ENCODE assay signal across 8 cellular contexts in genomic region chr22:42959472-42960145, GRCh38. TPM values are rescaled to one million over a fixed set of nuclear protein-coding genes. Genes with fewer than 3 reads are reported as not detected.
A peak's percentile ranks its signal among the peaks of the same experiment; 100 is the strongest.
DNase-seq lines count a peak whose midpoint lies in the region; ATAC-seq and TF ChIP-seq lines count a peak whose summit lies in the region.

No MANE protein-coding gene starts in this region.

- H3K27ac ChIP-seq in A673 (ENCODE audit: low read depth, low read length, poor library complexity, severe bottlenecking), result peak overlapping the region; percentile 53

- peak overlapping the region; percentile 14 for H3K4me3 Mint-ChIP-seq in activated naive CD8-positive, alpha-beta T cell treated with anti-CD3 and anti-CD28 coated beads, Interleukin-2, amount 10 ng/mL, durations not matched to agents 7 days and 5 days
- no peak overlapping the region for H3K4me3 Mint-ChIP-seq in stimulated activated memory B cell treated with anti-CD40 and anti-IgM and Interleukin-4, amounts not matched to agents 10 μg/mL and 1 μg/mL and 100 μg/mL, for 72 hours

- H3K27me3 Mint-ChIP-seq in activated naive CD8-positive, alpha-beta T cell treated with anti-CD3 and anti-CD28 coated beads, Interleukin-2, amount 10 ng/mL, durations not matched to agents 7 days and 5 days, result no peaks in the 10 kb centered on the region
- H3K27me3 Mint-ChIP-seq in stimulated activated memory B cell treated with anti-CD40 and anti-IgM and Interleukin-4, amounts not matched to agents 10 μg/mL and 1 μg/mL and 100 μg/mL, for 72 hours, result no peaks in the 10 kb centered on the region

- peaks cover 61% of the 10 kb centered on the region for H3K4me1 ChIP-seq in A673 (ENCODE audit: insufficient read depth, low read length, poor library complexity, severe bottlenecking)

- peaks cover 4% of the 10 kb centered on the region for H3K9me3 ChIP-seq in A673 (ENCODE audit: low read depth, low read length, poor library complexity, severe bottlenecking)

- H3K36me3 Mint-ChIP-seq in activated naive CD8-positive, alpha-beta T cell treated with anti-CD3 and anti-CD28 coated beads, Interleukin-2, amount 10 ng/mL, durations not matched to agents 7 days and 5 days, result peaks cover 9% of the 10 kb centered on the region
- H3K36me3 Mint-ChIP-seq in stimulated activated memory B cell treated with anti-CD40 and anti-IgM and Interleukin-4, amounts not matched to agents 10 μg/mL and 1 μg/mL and 100 μg/mL, for 72 hours, result peaks cover 52% of the 10 kb centered on the region

- H3K27ac Mint-ChIP-seq in activated naive CD8-positive, alpha-beta T cell treated with anti-CD3 and anti-CD28 coated beads, Interleukin-2, amount 10 ng/mL, durations not matched to agents 7 days and 5 days, result peak overlapping the region; percentile 13
- H3K27ac Mint-ChIP-seq in stimulated activated memory B cell treated with anti-CD40 and anti-IgM and Interleukin-4, amounts not matched to agents 10 μg/mL and 1 μg/mL and 100 μg/mL, for 72 hours, result peak overlapping the region; percentile 39

- H3K4me3 ChIP-seq in A673 (ENCODE audit: low read depth, low read length, poor library complexity, severe bottlenecking), result no peak overlapping the region

- no peaks in the 10 kb centered on the region for H3K9me3 Mint-ChIP-seq in activated naive CD8-positive, alpha-beta T cell treated with anti-CD3 and anti-CD28 coated beads, Interleukin-2, amount 10 ng/mL, durations not matched to agents 7 days and 5 days
- peaks cover 4% of the 10 kb centered on the region for H3K9me3 Mint-ChIP-seq in stimulated activated memory B cell treated with anti-CD40 and anti-IgM and Interleukin-4, amounts not matched to agents 10 μg/mL and 1 μg/mL and 100 μg/mL, for 72 hours

- peaks cover 47% of the 10 kb centered on the region for H3K4me1 Mint-ChIP-seq in activated naive CD8-positive, alpha-beta T cell treated with anti-CD3 and anti-CD28 coated beads, Interleukin-2, amount 10 ng/mL, durations not matched to agents 7 days and 5 days
- H3K4me1 Mint-ChIP-seq in stimulated activated memory B cell treated with anti-CD40 and anti-IgM and Interleukin-4, amounts not matched to agents 10 μg/mL and 1 μg/mL and 100 μg/mL, for 72 hours, result peaks cover 60% of the 10 kb centered on the region

- POLR2A ChIA-PET in A673 (lab: Charles Lee; ENCODE audit: low non-redundant PET), result interaction anchor here (0.5 to 0.7 kb wide), 3 partner anchors 119 to 1066 kb away, joined by 3 to 7 read pairs (median 4); no protein-coding TSS in a partner anchor
- POLR2A ChIA-PET in activated naive CD8-positive, alpha-beta T cell treated with anti-CD3 and anti-CD28 coated beads, Interleukin-2, amount 10 ng/mL, durations not matched to agents 7 days and 5 days (lab: Charles Lee), result interaction anchor here (0.6 kb wide), 1 partner anchor 157 kb away, joined by 4 read pairs; no protein-coding TSS in a partner anchor

- DNase-seq in A673 (ENCODE audit: low spot score) (peak; percentile 53), HUDEP-2 (lab: John Stamatoyannopoulos, UW; ENCODE audit: unreplicated experiment in 76 of 76) (peak in 45 of 76 experiments; percentile 10 to 79 (median 30)), iris pigment epithelial cell (ENCODE audit: low read depth) (peak; percentile 96), occipital lobe (lab: John Stamatoyannopoulos, UW) (no peak)
- no peak for DNase-seq in activated naive CD8-positive, alpha-beta T cell treated with anti-CD3 and anti-CD28 coated beads, Interleukin-2, amount 10 ng/mL, durations not matched to agents 7 days and 5 days

- intact Hi-C loops in A673 (cut with micrococcal nuclease; ENCODE audit: unreplicated experiment), result no loop called here

- no peaks in the 10 kb centered on the region for H3K36me3 ChIP-seq in A673 (ENCODE audit: insufficient read depth, low read length, poor library complexity, severe bottlenecking)

- no TSS peak for BruUV-seq in A673 (replicated peaks; lab: Mats Ljungman, UMichigan)

- H3K27me3 ChIP-seq in A673 (replicated peaks; ENCODE audit: insufficient read depth, low read depth, low read length, poor library complexity), result no peaks in the 10 kb centered on the region

- CTCF ChIA-PET in A673 (lab: Charles Lee), result no interaction called here

- no peak for TF ChIP-seq CTCF in A673 (conservative IDR thresholded peaks at IDR 0.05; ENCODE audit: low read depth, low read length)

- ATAC-seq in activated naive CD8-positive, alpha-beta T cell treated with anti-CD3 and anti-CD28 coated beads, Interleukin-2, amount 10 ng/mL, durations not matched to agents 7 days and 5 days (ENCODE audit: low read depth), result no peak
- ATAC-seq in stimulated activated memory B cell treated with anti-CD40 and anti-IgM and Interleukin-4, amounts not matched to agents 10 μg/mL and 1 μg/mL and 100 μg/mL, for 72 hours, result no peak
- no peak for ATAC-seq in HG03469 (IDR thresholded peaks at IDR 0.05; ENCODE audit: unreplicated experiment)
- ATAC-seq in GM21786 (IDR thresholded peaks at IDR 0.05; ENCODE audit: unreplicated experiment), result no peak

RNA-seq across cellular contexts. Expression of gene PACSIN2, which starts 55.3 kb away (rescaled TPM):
- total RNA-seq in A673 (2021) (51.8 and 57.2 TPM in 2 replicates), occipital lobe (19.2 TPM)
- total RNA-seq in activated naive CD8-positive, alpha-beta T cell treated with anti-CD3 and anti-CD28 coated beads, Interleukin-2, amount 10 ng/mL, durations not matched to agents 7 days and 5 days, result 10 to 100 TPM; 33.6 to 35.8 TPM

Comparison
In these comparisons a context has a peak if more than half of its experiments do, and no peak if none do; other contexts are left out.
1. DNase-seq: peak in A673 (single experiment), HUDEP-2 (45 of 76) and iris pigment epithelial cell (single experiment); none in activated naive CD8-positive, alpha-beta T cell treated with anti-CD3 and anti-CD28 coated beads, Interleukin-2, amount 10 ng/mL, durations not matched to agents 7 days and 5 days (single experiment) and occipital lobe (single experiment).